ENCODE assay signal across 22 cellular contexts in the genomic region with DNA sequence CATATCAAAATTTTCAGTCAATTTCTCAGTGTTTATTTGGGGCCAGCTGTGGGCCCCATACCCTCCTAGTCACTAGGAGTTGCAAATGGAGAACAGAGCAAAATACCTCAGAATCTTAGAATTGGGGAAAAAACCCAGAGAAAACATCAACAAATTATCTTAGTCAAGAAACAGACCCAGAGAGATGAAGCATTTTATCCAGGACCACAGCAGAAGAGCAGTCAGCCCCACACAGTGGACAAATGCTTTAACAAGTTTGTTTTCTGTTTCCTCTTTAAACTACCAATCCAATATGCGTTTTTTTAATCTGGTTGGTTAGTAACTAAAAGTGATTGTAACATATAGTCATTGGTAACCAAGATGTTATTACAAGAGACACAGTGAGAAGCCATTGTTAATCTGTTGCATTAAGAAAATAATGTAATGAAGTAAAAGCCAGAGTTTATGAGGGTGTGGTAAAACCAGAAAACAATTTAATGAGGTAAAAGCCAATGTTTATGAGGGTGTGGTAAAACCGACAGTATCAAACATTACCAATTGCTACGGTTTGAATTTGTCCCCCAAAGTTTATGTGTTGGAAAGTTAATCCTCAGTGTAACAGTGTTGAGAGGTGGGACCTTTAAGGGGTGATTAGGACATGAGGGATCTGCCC.
DNase-seq lines count a peak whose midpoint lies in the region; ATAC-seq, FAIRE-seq and TF ChIP-seq lines count a peak whose summit lies in the region.
"Had no signal": no experiment of that assay in that cellular context is flagged by ENCODE, and none has a peak within 500 bp of the region (broad histone marks: within the 10 kb centered on the region; RNA-seq: fewer than 3 reads in every experiment).

No MANE protein-coding gene starts in this region.

- DNase-seq in ELR (ENCODE audit: low read depth) = peak; percentile 13
- DNase-seq in IMR-90 = peak; percentile 10
- DNase-seq in activated naive CD8-positive, alpha-beta T cell treated with anti-CD3 and anti-CD28 coated beads, Interleukin-2, amount 50 U/mL, for 24 hours = no peak
- DNase-seq in ureter (ENCODE audit: low spot score) = no peak
- DNase-seq in SJCRH30 = no peak
- DNase-seq in SHP77 treated with DMSO at 0.1 percent for 48 hours (lab: John Stamatoyannopoulos, UW) = no peak
- DNase-seq in DMS79 (lab: John Stamatoyannopoulos, UW) = no peak
- DNase-seq: activated CD4-positive, alpha-beta T cell treated with anti-CD3 and anti-CD28 coated beads for 48 hours; activated gamma-delta T cell treated with Interleukin-2 at 50 U/mL for 16 hours; gastrocnemius medialis; left cardiac atrium; NCI-H1930; NCI-H446; nephron progenitor cell; stimulated activated CD4-positive, alpha-beta T cell treated with anti-CD3 and anti-CD28 coated beads, Interleukin-2, amount 100 ng/mL, for 24 hours; stimulated activated naive CD8-positive, alpha-beta T cell treated with anti-CD3 and anti-CD28 coated beads, Interleukin-15, Interleukin-2, amounts not matched to agents 100 U/mL and 50 U/mL, for 24 hours; tibial artery had no signal

- no peak overlapping the region for H4K91ac ChIP-seq in IMR-90 (ENCODE audit: insufficient read depth, low read depth, low read length)

- WGBS in IMR-90 (ENCODE audit: extremely low coverage in 2 of 2, insufficient read length in 1 of 2), 2 experiments = no CpG with 5 or more reads among the region's 3 CpGs

- peak overlapping the region; percentile 36; the same call in 1 of the 3 replicates for H2BK15ac ChIP-seq in IMR-90 (ENCODE audit: low read depth, low read length)

- H3K18ac ChIP-seq in IMR-90 (ENCODE audit: low read depth, low read length) = peak overlapping the region; percentile 30; the same call in 1 of the 2 replicates

- H4K8ac ChIP-seq in IMR-90 (ENCODE audit: low read depth in 2 of 2, low read length in 2 of 2) = peak overlapping the region in 1 of 2 experiments; percentile 6; a peak in 1 of 4 replicates

- POLR2A ChIA-PET in IMR-90 (lab: Charles Lee; ENCODE audit: unreplicated experiment) = no interaction called here

- no peaks in the 10 kb centered on the region for H4K20me1 ChIP-seq in IMR-90 (ENCODE audit: insufficient read depth, low read length)

- H3K36me3 Mint-ChIP-seq in activated naive CD8-positive, alpha-beta T cell treated with anti-CD3 and anti-CD28 coated beads, Interleukin-2, amount 50 U/mL, for 24 hours (ENCODE audit: low read depth) = no peaks in the 10 kb centered on the region

- no peak for TF ChIP-seq CTCF in IMR-90 (conservative IDR thresholded peaks at IDR 0.05; ENCODE audit: low read depth, low read length)

- H3K27ac ChIP-seq in IMR-90 (ENCODE audit: insufficient read depth, low read length) = no peak overlapping the region
- no peak overlapping the region for H3K27ac ChIP-seq in SJCRH30
- H3K27ac ChIP-seq: ascending aorta, coronary artery, gastrocnemius medialis, RWPE1, tibial artery had no signal

- no peak overlapping the region for H2AK9ac ChIP-seq in IMR-90 (replicated peaks; ENCODE audit: low read depth, low read length, poor library complexity)

- peak overlapping the region; percentile 27 for H3K4ac ChIP-seq in IMR-90 (ENCODE audit: low read depth, low read length)

- H3K56ac ChIP-seq in IMR-90 (ENCODE audit: extremely low read depth, insufficient read depth, low read length) = no peak overlapping the region

- H3K9me1 ChIP-seq in IMR-90 (ENCODE audit: insufficient read depth, low read length) = no peaks in the 10 kb centered on the region

- no peak overlapping the region for H3K4me2 ChIP-seq in IMR-90 (ENCODE audit: low read depth, low read length)

- no peak overlapping the region for H3K27ac Mint-ChIP-seq in activated naive CD8-positive, alpha-beta T cell treated with anti-CD3 and anti-CD28 coated beads, Interleukin-2, amount 50 U/mL, for 24 hours
- H3K27ac Mint-ChIP-seq: nephron progenitor cell had no signal

- H2AK5ac ChIP-seq in IMR-90 (ENCODE audit: low read depth, low read length) = no peak overlapping the region

- dilution Hi-C loops in IMR-90 (cut with HindIII; ENCODE audit: low sequenced_read_pairs, unreplicated experiment) = no loop called here

- H3K4me3 ChIP-seq in IMR-90 (ENCODE audit: insufficient read depth, low read depth, low read length) (no peak overlapping the region), SJCRH30 (no peak overlapping the region)
- H3K4me3 ChIP-seq: ascending aorta, coronary artery, gastrocnemius medialis, tibial artery had no signal

- H3K9ac ChIP-seq in IMR-90 (ENCODE audit: low read depth, low read length) = no peak overlapping the region

- H4K5ac ChIP-seq in IMR-90 (ENCODE audit: low read depth, low read length) = peak overlapping the region; percentile 58; the same call in 1 of the 2 replicates

- intact Hi-C loops in IMR-90 (cut with micrococcal nuclease) = loop anchor here (5.0 kb wide), 1 partner anchor 59 kb away; a partner anchor contains a TSS

- H3K23ac ChIP-seq in IMR-90 (ENCODE audit: low read depth, low read length) = no peak overlapping the region

- FAIRE-seq in islet of Langerhans (lab: Jason Lieb, UNC) = peak; percentile 53
- FAIRE-seq: HepG2 had no signal

- H2BK5ac ChIP-seq in IMR-90 (ENCODE audit: low read depth, low read length, poor library complexity, severe bottlenecking) = no peak overlapping the region

- H3K9me3 ChIP-seq in IMR-90 (ENCODE audit: control insufficient read depth, insufficient read depth, low read length) = no peaks in the 10 kb centered on the region
- no peaks in the 10 kb centered on the region for H3K9me3 ChIP-seq in SJCRH30 (replicated peaks)
- H3K9me3 ChIP-seq: ascending aorta, gastrocnemius medialis, tibial artery had no signal

- no peaks in the 10 kb centered on the region for H3K27me3 ChIP-seq in IMR-90 (ENCODE audit: control insufficient read depth, insufficient read depth, low read length)
- no peaks in the 10 kb centered on the region for H3K27me3 ChIP-seq in SJCRH30
- H3K27me3 ChIP-seq: ascending aorta, gastrocnemius medialis had no signal

- no peaks in the 10 kb centered on the region for H3K9me3 Mint-ChIP-seq in activated naive CD8-positive, alpha-beta T cell treated with anti-CD3 and anti-CD28 coated beads, Interleukin-2, amount 50 U/mL, for 24 hours
- H3K9me3 Mint-ChIP-seq: nephron progenitor cell had no signal

- CTCF ChIA-PET in IMR-90 (lab: Yijun Ruan, JAX) = interaction anchor here (1.0 kb wide), 1 partner anchor 242 kb away, joined by 3 read pairs; no protein-coding TSS in a partner anchor

- H3K27me3 Mint-ChIP-seq in activated naive CD8-positive, alpha-beta T cell treated with anti-CD3 and anti-CD28 coated beads, Interleukin-2, amount 50 U/mL, for 24 hours = peaks cover 14% of the 10 kb centered on the region

- no peak for TF ChIP-seq RAD21 in IMR-90 (IDR thresholded peaks at IDR 0.05; ENCODE audit: low read length)

- no peaks in the 10 kb centered on the region for H3K79me1 ChIP-seq in IMR-90 (ENCODE audit: low read depth in 1 of 2, low read length in 2 of 2)

- H3K14ac ChIP-seq in IMR-90 (replicated peaks; ENCODE audit: low read depth, low read length) = no peak overlapping the region

- H2AFZ ChIP-seq in IMR-90 (replicated peaks; ENCODE audit: low read length, poor library complexity) = no peak overlapping the region

- BruUV-seq in IMR-90 (replicated peaks; lab: Mats Ljungman, UMichigan) = no TSS peak

- in situ Hi-C loops in IMR-90 (cut with MboI; ENCODE audit: low sequenced_read_pairs) = no loop called here

- H2BK20ac ChIP-seq in IMR-90 (ENCODE audit: low read depth, low read length) = peak overlapping the region; percentile 48; the same call in 1 of the 2 replicates

- no peak for TF ChIP-seq POLR2A in IMR-90 (IDR thresholded peaks at IDR 0.05; ENCODE audit: low read depth, low read length)

- peaks cover 33% of the 10 kb centered on the region for H3K4me1 Mint-ChIP-seq in activated naive CD8-positive, alpha-beta T cell treated with anti-CD3 and anti-CD28 coated beads, Interleukin-2, amount 50 U/mL, for 24 hours

- H3K4me3 Mint-ChIP-seq in activated naive CD8-positive, alpha-beta T cell treated with anti-CD3 and anti-CD28 coated beads, Interleukin-2, amount 50 U/mL, for 24 hours = no peak overlapping the region
- H3K4me3 Mint-ChIP-seq: nephron progenitor cell had no signal

- peak overlapping the region; percentile 42 for H2BK120ac ChIP-seq in IMR-90 (ENCODE audit: low read depth, low read length)

- H3K36me3 ChIP-seq in IMR-90 (ENCODE audit: control insufficient read depth, insufficient read depth, low read length) (no peaks in the 10 kb centered on the region), SJCRH30 (no peaks in the 10 kb centered on the region)
- H3K36me3 ChIP-seq: ascending aorta, gastrocnemius medialis, tibial artery had no signal

- peak; percentile 8; the same call in 1 of the 2 replicates for ATAC-seq in IMR-90 (ENCODE audit: low read depth)
- ATAC-seq in activated naive CD8-positive, alpha-beta T cell treated with anti-CD3 and anti-CD28 coated beads, Interleukin-2, amount 50 U/mL, for 24 hours = peak; percentile 22
- ATAC-seq: gastrocnemius medialis, HepG2 had no signal

- H3K4me1 ChIP-seq in IMR-90 (ENCODE audit: control insufficient read depth, insufficient read depth, low read length) (peaks cover 11% of the 10 kb centered on the region), SJCRH30 (no peaks in the 10 kb centered on the region; the same call in 1 of the 2 replicates)
- H3K4me1 ChIP-seq: ascending aorta, gastrocnemius medialis, tibial artery had no signal

TF ChIP-seq in IMR-90, 13 proteins besides CTCF, POLR2A, EP300 and RAD21 (continues in another document):
- TF ChIP-seq, protein P1, sequence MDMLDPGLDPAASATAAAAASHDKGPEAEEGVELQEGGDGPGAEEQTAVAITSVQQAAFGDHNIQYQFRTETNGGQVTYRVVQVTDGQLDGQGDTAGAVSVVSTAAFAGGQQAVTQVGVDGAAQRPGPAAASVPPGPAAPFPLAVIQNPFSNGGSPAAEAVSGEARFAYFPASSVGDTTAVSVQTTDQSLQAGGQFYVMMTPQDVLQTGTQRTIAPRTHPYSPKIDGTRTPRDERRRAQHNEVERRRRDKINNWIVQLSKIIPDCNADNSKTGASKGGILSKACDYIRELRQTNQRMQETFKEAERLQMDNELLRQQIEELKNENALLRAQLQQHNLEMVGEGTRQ (IDR thresholded peaks at IDR 0.05; ENCODE audit: low read depth, low read length) = no peak
- TF ChIP-seq CHD1 (IDR thresholded peaks at IDR 0.05; ENCODE audit: low read depth, low read length) (no peak), RFX5 (IDR thresholded peaks at IDR 0.05; ENCODE audit: low read depth, low read length) (no peak), RCOR1 (IDR thresholded peaks at IDR 0.05; ENCODE audit: insufficient replicate concordance, low read length) (no peak)
- TF ChIP-seq, protein P2, sequence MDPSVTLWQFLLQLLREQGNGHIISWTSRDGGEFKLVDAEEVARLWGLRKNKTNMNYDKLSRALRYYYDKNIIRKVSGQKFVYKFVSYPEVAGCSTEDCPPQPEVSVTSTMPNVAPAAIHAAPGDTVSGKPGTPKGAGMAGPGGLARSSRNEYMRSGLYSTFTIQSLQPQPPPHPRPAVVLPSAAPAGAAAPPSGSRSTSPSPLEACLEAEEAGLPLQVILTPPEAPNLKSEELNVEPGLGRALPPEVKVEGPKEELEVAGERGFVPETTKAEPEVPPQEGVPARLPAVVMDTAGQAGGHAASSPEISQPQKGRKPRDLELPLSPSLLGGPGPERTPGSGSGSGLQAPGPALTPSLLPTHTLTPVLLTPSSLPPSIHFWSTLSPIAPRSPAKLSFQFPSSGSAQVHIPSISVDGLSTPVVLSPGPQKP (IDR thresholded peaks at IDR 0.05; ENCODE audit: borderline replicate concordance, low read depth, low read length) = no peak

Comparison
In these comparisons a context has a peak if more than half of its experiments do, and no peak if none do; other contexts are left out.
1. DNase-seq: peak in ELR (single experiment) and IMR-90 (single experiment); none in activated naive CD8-positive, alpha-beta T cell treated with anti-CD3 and anti-CD28 coated beads, Interleukin-2, amount 50 U/mL, for 24 hours (single experiment), ureter (single experiment), SJCRH30 (0 of 2), SHP77 treated with DMSO at 0.1 percent for 48 hours (single experiment) and DMS79 (single experiment).